In the genomic region with DNA sequence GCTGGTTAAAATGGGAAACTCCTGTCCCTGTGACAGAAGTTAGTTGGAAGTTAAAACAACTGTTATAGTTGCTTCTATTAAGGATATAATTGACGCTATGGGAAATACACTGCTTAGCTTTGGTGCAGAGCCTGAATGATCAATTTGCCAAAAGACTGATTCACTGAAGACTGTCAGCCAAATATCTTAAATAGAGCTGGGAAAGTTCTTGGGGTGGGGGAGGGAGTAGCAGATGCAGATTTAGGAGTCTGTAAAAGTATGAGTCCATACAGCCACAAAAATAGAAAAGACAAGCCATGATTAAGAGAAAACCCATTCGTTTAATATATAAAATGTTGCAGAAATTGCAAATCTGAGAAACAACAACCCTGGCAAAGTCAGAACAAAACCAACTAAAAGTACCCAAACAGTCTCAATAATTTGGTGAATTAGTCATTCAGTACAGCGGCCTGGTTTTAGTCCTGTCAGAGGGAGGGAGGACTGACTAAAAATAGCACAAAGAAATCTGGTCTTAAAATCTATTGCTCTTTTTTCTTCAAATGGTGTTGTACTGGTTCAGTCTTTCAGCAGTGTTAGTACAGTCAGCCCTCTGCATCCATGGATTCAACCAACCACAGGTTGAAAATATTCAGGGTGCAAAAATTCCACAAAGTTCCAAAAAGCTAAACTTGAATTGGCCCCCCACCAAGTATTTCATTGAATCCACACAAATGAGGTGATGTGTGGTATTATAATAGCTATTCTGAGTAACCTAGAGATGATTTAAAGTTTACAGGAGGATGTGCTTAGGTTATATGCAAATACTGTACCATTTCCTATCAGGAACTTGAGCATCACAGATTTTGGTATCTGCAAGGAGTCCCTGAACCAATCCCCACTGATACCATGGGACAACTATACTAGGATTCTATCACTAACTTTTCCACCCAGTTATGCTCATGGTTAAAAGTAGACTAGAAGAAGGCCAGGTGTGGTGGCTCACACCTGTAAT, we compare ENCODE assay signal across 10 cellular contexts. TPM values are rescaled to one million over a fixed set of nuclear protein-coding genes. Genes with fewer than 3 reads are reported as not detected.
DNase-seq lines count a peak whose midpoint lies in the region; ATAC-seq lines count a peak whose summit lies in the region.
"Had no signal": no experiment of that assay in that cellular context is flagged by ENCODE, and none has a peak within 500 bp of the region (broad histone marks: within the 10 kb centered on the region; RNA-seq: fewer than 3 reads in every experiment).

No MANE protein-coding gene starts in this region.

- no peaks in the 10 kb centered on the region for H3K9me3 Mint-ChIP-seq in activated naive CD4-positive, alpha-beta T cell treated with anti-CD3 and anti-CD28 coated beads for 36 hours
- H3K9me3 Mint-ChIP-seq: dendritic cell treated with granulocyte-macrophage colony-stimulating factor and Interleukin-4, amounts not matched to agents 40 ng/mL and 50 ng/mL, for 4 days had no signal

- DNase-seq in activated naive CD4-positive, alpha-beta T cell treated with anti-CD3 and anti-CD28 coated beads for 36 hours = peak; percentile 54
- no peak for DNase-seq in activated naive CD4-positive, alpha-beta T cell treated with anti-CD3 and anti-CD28 coated beads, Interleukin-2, amount 50 U/mL, for 16 hours
- no peak for DNase-seq in H4 (ENCODE audit: low spot score)
- DNase-seq: MV-4-11 had no signal

- no peaks in the 10 kb centered on the region for H3K27me3 Mint-ChIP-seq in activated naive CD4-positive, alpha-beta T cell treated with anti-CD3 and anti-CD28 coated beads for 36 hours (ENCODE audit: low read depth)
- H3K27me3 Mint-ChIP-seq: dendritic cell treated with granulocyte-macrophage colony-stimulating factor and Interleukin-4, amounts not matched to agents 40 ng/mL and 50 ng/mL, for 4 days had no signal

- ATAC-seq in HG03432 (IDR thresholded peaks at IDR 0.05; ENCODE audit: unreplicated experiment) = peak; percentile 89
- no peak for ATAC-seq in HG03097 (IDR thresholded peaks at IDR 0.05; ENCODE audit: low FRiP score, unreplicated experiment)
- ATAC-seq in HG03139 (IDR thresholded peaks at IDR 0.05; ENCODE audit: unreplicated experiment) = no peak

- CTCF ChIA-PET in activated naive CD4-positive, alpha-beta T cell treated with anti-CD3 and anti-CD28 coated beads for 36 hours (lab: Charles Lee) = interaction anchor here (0.6 to 3.5 kb wide), 6 partner anchors 12 to 88 kb away, joined by 3 to 16 read pairs (median 3); a partner anchor contains a TSS

- H3K36me3 Mint-ChIP-seq in activated naive CD4-positive, alpha-beta T cell treated with anti-CD3 and anti-CD28 coated beads for 36 hours (ENCODE audit: low read depth) = peaks cover 48% of the 10 kb centered on the region

- intact Hi-C loops in activated naive CD4-positive, alpha-beta T cell treated with anti-CD3 and anti-CD28 coated beads for 36 hours (cut with micrococcal nuclease) = loop anchor here (1.0 to 2.0 kb wide), 8 partner anchors 9 to 56 kb away; no protein-coding TSS in a partner anchor

- peak overlapping the region; percentile 77 for H3K27ac Mint-ChIP-seq in activated naive CD4-positive, alpha-beta T cell treated with anti-CD3 and anti-CD28 coated beads for 36 hours
- H3K27ac Mint-ChIP-seq: dendritic cell treated with granulocyte-macrophage colony-stimulating factor and Interleukin-4, amounts not matched to agents 40 ng/mL and 50 ng/mL, for 4 days had no signal

- H3K4me1 Mint-ChIP-seq in activated naive CD4-positive, alpha-beta T cell treated with anti-CD3 and anti-CD28 coated beads for 36 hours (ENCODE audit: low read depth) = peaks cover 72% of the 10 kb centered on the region

- H3K27ac ChIP-seq in cingulate gyrus (ENCODE audit: low read depth, low read length) (peak overlapping the region; percentile 66), temporal lobe (ENCODE audit: low read depth, low read length) (peak overlapping the region; percentile 40)

- peak overlapping the region; percentile 6 for H3K4me3 Mint-ChIP-seq in activated naive CD4-positive, alpha-beta T cell treated with anti-CD3 and anti-CD28 coated beads for 36 hours
- H3K4me3 Mint-ChIP-seq: dendritic cell treated with granulocyte-macrophage colony-stimulating factor and Interleukin-4, amounts not matched to agents 40 ng/mL and 50 ng/mL, for 4 days had no signal

RNA-seq across cellular contexts. Expression of a gene that starts 30.0 kb away (rescaled TPM):
- 10 to 100 TPM; 48.9 to 52.8 TPM for total RNA-seq in activated naive CD4-positive, alpha-beta T cell treated with anti-CD3 and anti-CD28 coated beads for 36 hours
- 13.0 TPM for total RNA-seq in temporal lobe
- 161 and 166 TPM in 2 replicates for total RNA-seq in H4 (2014; rRNA removed; shearing (Covaris generic))
